1 cellular context compared by ENCODE assay signal in the genomic region with DNA sequence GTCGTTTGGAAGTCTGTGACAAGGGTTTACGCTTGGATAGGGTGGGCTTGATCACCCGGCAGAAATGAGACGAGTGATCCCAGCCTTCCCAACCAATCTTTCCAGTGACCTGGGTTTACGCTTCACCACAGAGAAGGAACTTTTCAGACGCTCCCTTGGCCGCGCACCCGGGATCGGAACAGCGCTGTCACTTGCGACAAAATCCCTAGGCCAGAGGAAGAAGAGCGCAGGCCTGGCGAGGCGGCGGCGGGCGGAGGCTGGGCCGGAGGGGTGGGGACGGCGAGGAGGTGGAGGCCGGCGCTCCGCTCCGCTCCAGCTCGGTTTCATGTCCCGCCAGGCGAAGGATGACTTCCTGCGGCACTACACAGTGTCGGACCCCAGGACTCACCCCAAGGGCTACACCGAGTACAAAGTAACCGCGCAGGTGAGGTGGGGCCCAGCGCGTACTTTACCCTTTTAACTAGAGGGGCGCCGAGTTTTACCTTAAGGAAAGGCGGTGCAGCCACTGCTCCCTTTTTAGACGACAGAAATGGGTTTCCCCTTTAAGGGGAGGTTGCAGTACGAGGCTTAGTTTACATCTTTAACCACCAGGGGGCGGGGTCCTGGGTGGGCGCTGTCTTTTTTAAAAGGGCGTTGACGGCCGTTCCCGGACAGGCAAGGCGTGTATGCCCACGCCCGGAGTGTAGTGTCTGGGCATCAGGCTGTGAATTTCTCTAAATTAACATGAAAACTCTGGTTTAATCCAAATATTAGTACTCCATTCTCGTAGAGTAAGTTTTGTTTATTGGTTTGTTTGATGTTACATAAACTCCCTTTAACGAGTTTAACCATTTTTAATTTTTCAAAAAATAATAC.
A peak's percentile ranks its signal among the peaks of the same experiment; 100 is the strongest.
TF ChIP-seq lines count a peak whose summit lies in the region.

A gene with protein sequence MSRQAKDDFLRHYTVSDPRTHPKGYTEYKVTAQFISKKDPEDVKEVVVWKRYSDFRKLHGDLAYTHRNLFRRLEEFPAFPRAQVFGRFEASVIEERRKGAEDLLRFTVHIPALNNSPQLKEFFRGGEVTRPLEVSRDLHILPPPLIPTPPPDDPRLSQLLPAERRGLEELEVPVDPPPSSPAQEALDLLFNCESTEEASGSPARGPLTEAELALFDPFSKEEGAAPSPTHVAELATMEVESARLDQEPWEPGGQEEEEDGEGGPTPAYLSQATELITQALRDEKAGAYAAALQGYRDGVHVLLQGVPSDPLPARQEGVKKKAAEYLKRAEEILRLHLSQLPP (plus strand): TSS at position 227 of the 855 bp plus-strand sequence. CDS start 99 bp downstream, at position 326.

TF ChIP-seq in HepG2, 621 proteins besides CTCF, POLR2A, EP300 and RAD21 (continued from another document and continues in another):
- TF ChIP-seq SRF (IDR thresholded peaks at IDR 0.05; ENCODE audit: low read depth, low read length), result peak; percentile 58; the same call in 1 of the 2 replicates
- TF ChIP-seq, protein P1, sequence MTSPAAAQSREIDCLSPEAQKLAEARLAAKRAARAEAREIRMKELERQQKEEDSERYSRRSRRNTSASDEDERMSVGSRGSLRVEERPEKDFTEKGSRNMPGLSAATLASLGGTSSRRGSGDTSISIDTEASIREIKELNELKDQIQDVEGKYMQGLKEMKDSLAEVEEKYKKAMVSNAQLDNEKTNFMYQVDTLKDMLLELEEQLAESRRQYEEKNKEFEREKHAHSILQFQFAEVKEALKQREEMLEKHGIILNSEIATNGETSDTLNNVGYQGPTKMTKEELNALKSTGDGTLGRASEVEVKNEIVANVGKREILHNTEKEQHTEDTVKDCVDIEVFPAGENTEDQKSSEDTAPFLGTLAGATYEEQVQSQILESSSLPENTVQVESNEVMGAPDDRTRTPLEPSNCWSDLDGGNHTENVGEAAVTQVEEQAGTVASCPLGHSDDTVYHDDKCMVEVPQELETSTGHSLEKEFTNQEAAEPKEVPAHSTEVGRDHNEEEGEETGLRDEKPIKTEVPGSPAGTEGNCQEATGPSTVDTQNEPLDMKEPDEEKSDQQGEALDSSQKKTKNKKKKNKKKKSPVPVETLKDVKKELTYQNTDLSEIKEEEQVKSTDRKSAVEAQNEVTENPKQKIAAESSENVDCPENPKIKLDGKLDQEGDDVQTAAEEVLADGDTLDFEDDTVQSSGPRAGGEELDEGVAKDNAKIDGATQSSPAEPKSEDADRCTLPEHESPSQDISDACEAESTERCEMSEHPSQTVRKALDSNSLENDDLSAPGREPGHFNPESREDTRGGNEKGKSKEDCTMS (CRISPR knock-in tag; conservative IDR thresholded peaks at IDR 0.05), result no peak
- TF ChIP-seq ZNF333 (CRISPR knock-in tag; IDR thresholded peaks at IDR 0.05; ENCODE audit: borderline replicate concordance), result 0 out of 2 replicates have a peak, but pooled peaks have one; percentile 53
- TF ChIP-seq CENPT (CRISPR knock-in tag; IDR thresholded peaks at IDR 0.05; ENCODE audit: low read depth), result no peak
- TF ChIP-seq ZNF235 (CRISPR knock-in tag; IDR thresholded peaks at IDR 0.05; ENCODE audit: borderline replicate concordance), result peak; percentile 82; the same call in 1 of the 2 replicates
- TF ChIP-seq, protein P2, sequence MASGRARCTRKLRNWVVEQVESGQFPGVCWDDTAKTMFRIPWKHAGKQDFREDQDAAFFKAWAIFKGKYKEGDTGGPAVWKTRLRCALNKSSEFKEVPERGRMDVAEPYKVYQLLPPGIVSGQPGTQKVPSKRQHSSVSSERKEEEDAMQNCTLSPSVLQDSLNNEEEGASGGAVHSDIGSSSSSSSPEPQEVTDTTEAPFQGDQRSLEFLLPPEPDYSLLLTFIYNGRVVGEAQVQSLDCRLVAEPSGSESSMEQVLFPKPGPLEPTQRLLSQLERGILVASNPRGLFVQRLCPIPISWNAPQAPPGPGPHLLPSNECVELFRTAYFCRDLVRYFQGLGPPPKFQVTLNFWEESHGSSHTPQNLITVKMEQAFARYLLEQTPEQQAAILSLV (CRISPR knock-in tag; IDR thresholded peaks at IDR 0.05; ENCODE audit: borderline replicate concordance), result peak; percentile 91; the same call in 1 of the 2 replicates
- TF ChIP-seq DMAP1 (CRISPR knock-in tag; IDR thresholded peaks at IDR 0.05), result peak; percentile 91
- TF ChIP-seq ZNF136 (CRISPR knock-in tag; IDR thresholded peaks at IDR 0.05; ENCODE audit: low read depth), result peak; percentile 29; the same call in 1 of the 2 replicates
- TF ChIP-seq, protein P3, sequence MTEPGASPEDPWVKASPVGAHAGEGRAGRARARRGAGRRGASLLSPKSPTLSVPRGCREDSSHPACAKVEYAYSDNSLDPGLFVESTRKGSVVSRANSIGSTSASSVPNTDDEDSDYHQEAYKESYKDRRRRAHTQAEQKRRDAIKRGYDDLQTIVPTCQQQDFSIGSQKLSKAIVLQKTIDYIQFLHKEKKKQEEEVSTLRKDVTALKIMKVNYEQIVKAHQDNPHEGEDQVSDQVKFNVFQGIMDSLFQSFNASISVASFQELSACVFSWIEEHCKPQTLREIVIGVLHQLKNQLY (CRISPR knock-in tag; IDR thresholded peaks at IDR 0.05), result 0 out of 2 replicates have a peak, but pooled peaks have one; percentile 6
- TF ChIP-seq HOXD1 (CRISPR knock-in tag; IDR thresholded peaks at IDR 0.05), result peak; percentile 73; the same call in 1 of the 2 replicates
- TF ChIP-seq ZNF547 (CRISPR knock-in tag; IDR thresholded peaks at IDR 0.05), result peak; percentile 24; the same call in 1 of the 2 replicates
- TF ChIP-seq KLF16 (CRISPR knock-in tag; IDR thresholded peaks at IDR 0.05), result peak in 1 of 2 experiments; percentile 55; a peak in 1 of 4 replicates
- TF ChIP-seq ZNF589 (CRISPR knock-in tag; conservative IDR thresholded peaks at IDR 0.05), result no peak
- TF ChIP-seq ZNF30 (CRISPR knock-in tag; IDR thresholded peaks at IDR 0.05), result no peak
- peak; percentile 56 for TF ChIP-seq SP5 (CRISPR knock-in tag; IDR thresholded peaks at IDR 0.05; ENCODE audit: borderline replicate concordance, low read depth)
- TF ChIP-seq, protein P4, sequence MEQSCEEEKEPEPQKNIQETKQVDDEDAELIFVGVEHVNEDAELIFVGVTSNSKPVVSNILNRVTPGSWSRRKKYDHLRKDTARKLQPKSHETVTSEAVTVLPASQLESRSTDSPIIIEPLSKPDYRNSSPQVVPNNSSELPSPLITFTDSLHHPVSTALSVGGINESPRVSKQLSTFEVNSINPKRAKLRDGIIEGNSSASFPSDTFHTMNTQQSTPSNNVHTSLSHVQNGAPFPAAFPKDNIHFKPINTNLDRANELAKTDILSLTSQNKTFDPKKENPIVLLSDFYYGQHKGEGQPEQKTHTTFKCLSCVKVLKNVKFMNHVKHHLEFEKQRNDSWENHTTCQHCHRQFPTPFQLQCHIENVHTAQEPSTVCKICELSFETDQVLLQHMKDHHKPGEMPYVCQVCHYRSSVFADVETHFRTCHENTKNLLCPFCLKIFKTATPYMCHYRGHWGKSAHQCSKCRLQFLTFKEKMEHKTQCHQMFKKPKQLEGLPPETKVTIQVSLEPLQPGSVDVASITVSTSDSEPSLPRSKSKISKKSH (CRISPR knock-in tag; IDR thresholded peaks at IDR 0.05; ENCODE audit: borderline replicate concordance), result peak; percentile 95; the same call in 1 of the 2 replicates
- peak; percentile 69; the same call in 1 of the 2 replicates for TF ChIP-seq ZNF607 (CRISPR knock-in tag; IDR thresholded peaks at IDR 0.05; ENCODE audit: borderline replicate concordance)
- TF ChIP-seq RFX5 (IDR thresholded peaks at IDR 0.05; ENCODE audit: low read depth, low read length), result no peak
- TF ChIP-seq, protein P5, sequence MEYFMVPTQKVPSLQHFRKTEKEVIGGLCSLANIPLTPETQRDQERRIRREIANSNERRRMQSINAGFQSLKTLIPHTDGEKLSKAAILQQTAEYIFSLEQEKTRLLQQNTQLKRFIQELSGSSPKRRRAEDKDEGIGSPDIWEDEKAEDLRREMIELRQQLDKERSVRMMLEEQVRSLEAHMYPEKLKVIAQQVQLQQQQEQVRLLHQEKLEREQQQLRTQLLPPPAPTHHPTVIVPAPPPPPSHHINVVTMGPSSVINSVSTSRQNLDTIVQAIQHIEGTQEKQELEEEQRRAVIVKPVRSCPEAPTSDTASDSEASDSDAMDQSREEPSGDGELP (IDR thresholded peaks at IDR 0.05; ENCODE audit: borderline replicate concordance, low read depth), result peak; percentile 33
- TF ChIP-seq HNRNPK (IDR thresholded peaks at IDR 0.05; ENCODE audit: low read depth, low read length, poor library complexity, severe bottlenecking), result no peak
- TF ChIP-seq MZF1 (CRISPR knock-in tag; IDR thresholded peaks at IDR 0.05; ENCODE audit: borderline replicate concordance), result 0 out of 2 replicates have a peak, but pooled peaks have one; percentile 60
- TF ChIP-seq SOX6 (IDR thresholded peaks at IDR 0.05), result no peak
- TF ChIP-seq SOX6 (CRISPR knock-in tag; IDR thresholded peaks at IDR 0.05), result peak; percentile 61
- peak; percentile 24 for TF ChIP-seq XRCC5 (optimal IDR thresholded peaks at IDR 0.05; ENCODE audit: low read length)
- TF ChIP-seq ZNF225 (CRISPR knock-in tag; IDR thresholded peaks at IDR 0.05), result peak; percentile 89; the same call in 1 of the 2 replicates
- 0 out of 2 replicates have a peak, but pooled peaks have one; percentile 44 for TF ChIP-seq ZNF670 (CRISPR knock-in tag; IDR thresholded peaks at IDR 0.05; ENCODE audit: borderline replicate concordance)
- TF ChIP-seq, protein P6, sequence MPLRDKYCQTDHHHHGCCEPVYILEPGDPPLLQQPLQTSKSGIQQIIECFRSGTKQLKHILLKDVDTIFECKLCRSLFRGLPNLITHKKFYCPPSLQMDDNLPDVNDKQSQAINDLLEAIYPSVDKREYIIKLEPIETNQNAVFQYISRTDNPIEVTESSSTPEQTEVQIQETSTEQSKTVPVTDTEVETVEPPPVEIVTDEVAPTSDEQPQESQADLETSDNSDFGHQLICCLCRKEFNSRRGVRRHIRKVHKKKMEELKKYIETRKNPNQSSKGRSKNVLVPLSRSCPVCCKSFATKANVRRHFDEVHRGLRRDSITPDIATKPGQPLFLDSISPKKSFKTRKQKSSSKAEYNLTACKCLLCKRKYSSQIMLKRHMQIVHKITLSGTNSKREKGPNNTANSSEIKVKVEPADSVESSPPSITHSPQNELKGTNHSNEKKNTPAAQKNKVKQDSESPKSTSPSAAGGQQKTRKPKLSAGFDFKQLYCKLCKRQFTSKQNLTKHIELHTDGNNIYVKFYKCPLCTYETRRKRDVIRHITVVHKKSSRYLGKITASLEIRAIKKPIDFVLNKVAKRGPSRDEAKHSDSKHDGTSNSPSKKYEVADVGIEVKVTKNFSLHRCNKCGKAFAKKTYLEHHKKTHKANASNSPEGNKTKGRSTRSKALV (CRISPR knock-in tag; IDR thresholded peaks at IDR 0.05), result 0 out of 2 replicates have a peak, but pooled peaks have one; percentile 36
- TF ChIP-seq PAWR (CRISPR knock-in tag; IDR thresholded peaks at IDR 0.05; ENCODE audit: borderline replicate concordance), result no peak
- TF ChIP-seq, protein P7, sequence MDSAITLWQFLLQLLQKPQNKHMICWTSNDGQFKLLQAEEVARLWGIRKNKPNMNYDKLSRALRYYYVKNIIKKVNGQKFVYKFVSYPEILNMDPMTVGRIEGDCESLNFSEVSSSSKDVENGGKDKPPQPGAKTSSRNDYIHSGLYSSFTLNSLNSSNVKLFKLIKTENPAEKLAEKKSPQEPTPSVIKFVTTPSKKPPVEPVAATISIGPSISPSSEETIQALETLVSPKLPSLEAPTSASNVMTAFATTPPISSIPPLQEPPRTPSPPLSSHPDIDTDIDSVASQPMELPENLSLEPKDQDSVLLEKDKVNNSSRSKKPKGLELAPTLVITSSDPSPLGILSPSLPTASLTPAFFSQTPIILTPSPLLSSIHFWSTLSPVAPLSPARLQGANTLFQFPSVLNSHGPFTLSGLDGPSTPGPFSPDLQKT (CRISPR knock-in tag; IDR thresholded peaks at IDR 0.05; ENCODE audit: borderline replicate concordance), result no peak
- no peak for TF ChIP-seq SIN3B (IDR thresholded peaks at IDR 0.05; ENCODE audit: low read length)
- TF ChIP-seq SOX5 (CRISPR knock-in tag; IDR thresholded peaks at IDR 0.05; ENCODE audit: borderline replicate concordance), result no peak
- TF ChIP-seq ZNF44 (CRISPR knock-in tag; IDR thresholded peaks at IDR 0.05), result 0 out of 2 replicates have a peak, but pooled peaks have one; percentile 74
- TF ChIP-seq, protein P8, sequence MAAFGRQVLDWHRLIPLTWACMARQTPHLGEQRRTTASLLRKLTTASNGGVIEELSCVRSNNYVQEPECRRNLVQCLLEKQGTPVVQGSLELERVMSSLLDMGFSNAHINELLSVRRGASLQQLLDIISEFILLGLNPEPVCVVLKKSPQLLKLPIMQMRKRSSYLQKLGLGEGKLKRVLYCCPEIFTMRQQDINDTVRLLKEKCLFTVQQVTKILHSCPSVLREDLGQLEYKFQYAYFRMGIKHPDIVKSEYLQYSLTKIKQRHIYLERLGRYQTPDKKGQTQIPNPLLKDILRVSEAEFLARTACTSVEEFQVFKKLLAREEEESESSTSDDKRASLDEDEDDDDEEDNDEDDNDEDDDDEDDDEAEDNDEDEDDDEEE (CRISPR knock-in tag; IDR thresholded peaks at IDR 0.05), result no peak
- peak; percentile 63; the same call in 1 of the 2 replicates for TF ChIP-seq ZNF598 (CRISPR knock-in tag; IDR thresholded peaks at IDR 0.05; ENCODE audit: borderline replicate concordance)
- peak; percentile 83 for TF ChIP-seq ZNF230 (CRISPR knock-in tag; IDR thresholded peaks at IDR 0.05)
- TF ChIP-seq ZNF20 (CRISPR knock-in tag; IDR thresholded peaks at IDR 0.05), result peak; percentile 77; the same call in 1 of the 2 replicates
- TF ChIP-seq BORCS8-MEF2B (CRISPR knock-in tag; IDR thresholded peaks at IDR 0.05), result 0 out of 2 replicates have a peak, but pooled peaks have one; percentile 28
- peak; percentile 61 for TF ChIP-seq ERF (CRISPR knock-in tag; IDR thresholded peaks at IDR 0.05)
- TF ChIP-seq, protein P9, sequence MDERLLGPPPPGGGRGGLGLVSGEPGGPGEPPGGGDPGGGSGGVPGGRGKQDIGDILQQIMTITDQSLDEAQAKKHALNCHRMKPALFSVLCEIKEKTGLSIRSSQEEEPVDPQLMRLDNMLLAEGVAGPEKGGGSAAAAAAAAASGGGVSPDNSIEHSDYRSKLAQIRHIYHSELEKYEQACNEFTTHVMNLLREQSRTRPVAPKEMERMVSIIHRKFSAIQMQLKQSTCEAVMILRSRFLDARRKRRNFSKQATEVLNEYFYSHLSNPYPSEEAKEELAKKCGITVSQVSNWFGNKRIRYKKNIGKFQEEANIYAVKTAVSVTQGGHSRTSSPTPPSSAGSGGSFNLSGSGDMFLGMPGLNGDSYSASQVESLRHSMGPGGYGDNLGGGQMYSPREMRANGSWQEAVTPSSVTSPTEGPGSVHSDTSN (CRISPR knock-in tag; IDR thresholded peaks at IDR 0.05), result no peak
- no peak for TF ChIP-seq MTA3 (CRISPR knock-in tag; IDR thresholded peaks at IDR 0.05)
- TF ChIP-seq ZFP90 (CRISPR knock-in tag; IDR thresholded peaks at IDR 0.05; ENCODE audit: borderline replicate concordance), result peak; percentile 55; the same call in 1 of the 2 replicates
- TF ChIP-seq, protein P10, sequence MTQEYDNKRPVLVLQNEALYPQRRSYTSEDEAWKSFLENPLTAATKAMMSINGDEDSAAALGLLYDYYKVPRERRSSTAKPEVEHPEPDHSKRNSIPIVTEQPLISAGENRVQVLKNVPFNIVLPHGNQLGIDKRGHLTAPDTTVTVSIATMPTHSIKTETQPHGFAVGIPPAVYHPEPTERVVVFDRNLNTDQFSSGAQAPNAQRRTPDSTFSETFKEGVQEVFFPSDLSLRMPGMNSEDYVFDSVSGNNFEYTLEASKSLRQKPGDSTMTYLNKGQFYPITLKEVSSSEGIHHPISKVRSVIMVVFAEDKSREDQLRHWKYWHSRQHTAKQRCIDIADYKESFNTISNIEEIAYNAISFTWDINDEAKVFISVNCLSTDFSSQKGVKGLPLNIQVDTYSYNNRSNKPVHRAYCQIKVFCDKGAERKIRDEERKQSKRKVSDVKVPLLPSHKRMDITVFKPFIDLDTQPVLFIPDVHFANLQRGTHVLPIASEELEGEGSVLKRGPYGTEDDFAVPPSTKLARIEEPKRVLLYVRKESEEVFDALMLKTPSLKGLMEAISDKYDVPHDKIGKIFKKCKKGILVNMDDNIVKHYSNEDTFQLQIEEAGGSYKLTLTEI (CRISPR knock-in tag; conservative IDR thresholded peaks at IDR 0.05), result no peak
